In the genomic region with DNA sequence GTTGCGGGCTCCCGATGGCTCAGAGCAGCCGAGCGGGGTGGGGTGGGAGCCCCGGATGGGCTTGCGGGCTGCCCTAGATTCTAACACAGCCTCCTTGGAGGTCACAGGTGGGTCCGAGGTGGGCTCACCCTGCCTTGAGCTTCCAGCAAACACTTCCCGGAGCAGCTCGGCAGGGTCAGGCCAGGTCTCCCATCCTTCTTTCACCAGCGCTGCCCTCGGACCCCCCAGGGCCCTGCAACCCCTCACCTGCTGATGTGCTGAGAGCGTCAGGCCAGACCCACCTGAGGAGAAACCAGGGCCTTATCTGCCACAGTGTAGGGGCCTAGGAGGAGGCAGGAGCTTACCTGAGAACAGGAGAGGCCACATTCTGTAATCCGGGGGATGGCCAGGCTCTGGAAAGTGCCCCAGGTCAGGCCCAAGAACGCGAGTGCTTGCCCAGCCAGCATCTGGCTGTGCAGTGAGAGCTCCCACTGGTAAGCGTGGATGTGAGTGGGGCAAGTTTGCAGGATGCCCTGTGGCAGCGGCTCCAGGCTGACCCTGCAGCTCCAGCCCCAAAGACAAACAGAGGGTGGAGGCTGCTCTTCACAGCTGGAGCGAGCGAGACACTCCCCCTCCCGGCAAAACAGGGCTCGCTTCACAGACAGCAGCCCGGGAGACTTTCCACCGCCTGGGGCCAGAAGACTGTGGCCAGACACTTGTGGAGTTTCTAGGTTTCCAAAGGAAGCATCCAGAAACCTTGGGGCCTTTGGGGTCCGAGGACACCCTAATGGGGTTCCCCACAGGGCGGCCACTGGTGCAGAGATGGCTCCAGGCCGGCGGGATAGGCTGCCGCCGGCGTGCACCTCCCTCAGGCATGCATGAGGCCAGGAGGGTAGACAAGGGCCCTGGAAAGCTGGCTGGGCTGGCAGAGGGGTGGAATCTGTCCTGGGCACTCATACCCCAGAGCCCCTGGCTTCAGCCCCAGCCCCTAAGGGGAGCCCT, we compare ENCODE assay signal across 9 cellular contexts. TPM values are rescaled to one million over a fixed set of nuclear protein-coding genes. Genes with fewer than 3 reads are reported as not detected.
A peak's percentile ranks its signal among the peaks of the same experiment; 100 is the strongest.
DNase-seq lines count a peak whose midpoint lies in the region; ATAC-seq and TF ChIP-seq lines count a peak whose summit lies in the region.
"Had no signal": no experiment of that assay in that cellular context is flagged by ENCODE, and none has a peak within 500 bp of the region (broad histone marks: within the 10 kb centered on the region; RNA-seq: fewer than 3 reads in every experiment).

Gene IL17REL (minus strand): TSS at position 565 of the 981 bp plus-strand sequence. CDS start 119 bp downstream, at position 446.

- H3K4ac ChIP-seq in mesenchymal stem cell (ENCODE audit: low read depth in 1 of 2, low read length in 2 of 2): no peak within 1 kb of the TSS

- no peak within 1 kb of the TSS for H4K91ac ChIP-seq in mesenchymal stem cell (ENCODE audit: low read length)

- H2BK5ac ChIP-seq in mesenchymal stem cell (ENCODE audit: low read depth, low read length, poor library complexity, severe bottlenecking): no peak within 1 kb of the TSS

- H2BK120ac ChIP-seq in mesenchymal stem cell (ENCODE audit: low read depth, low read length): no peak within 1 kb of the TSS

- peak within 1 kb of the TSS; percentile 46 for H3K4me3 Mint-ChIP-seq in activated naive CD8-positive, alpha-beta T cell treated with anti-CD3 and anti-CD28 coated beads, Interleukin-2, amount 50 U/mL, for 24 hours

- H3K9ac ChIP-seq in mesenchymal stem cell (ENCODE audit: low read length): no peak within 1 kb of the TSS

- H3K79me1 ChIP-seq in mesenchymal stem cell (replicated peaks; ENCODE audit: low read length, poor library complexity, severe bottlenecking): no peaks in the 10 kb centered on the region

- no peaks in the 10 kb centered on the region for H3K9me3 Mint-ChIP-seq in activated naive CD8-positive, alpha-beta T cell treated with anti-CD3 and anti-CD28 coated beads, Interleukin-2, amount 50 U/mL, for 24 hours

- peaks cover 18% of the 10 kb centered on the region for H3K4me1 Mint-ChIP-seq in activated naive CD8-positive, alpha-beta T cell treated with anti-CD3 and anti-CD28 coated beads, Interleukin-2, amount 50 U/mL, for 24 hours

- H2AK5ac ChIP-seq in mesenchymal stem cell (ENCODE audit: low read length, severe bottlenecking): no peak within 1 kb of the TSS

- H3K36me3 ChIP-seq in mesenchymal stem cell (ENCODE audit: control insufficient read depth in 1 of 2, insufficient read depth in 2 of 2, low read depth in 1 of 2, low read length in 2 of 2) (no peaks in the 10 kb centered on the region), lower lobe of right lung (no peaks in the 10 kb centered on the region)

- H3K27ac Mint-ChIP-seq in activated naive CD8-positive, alpha-beta T cell treated with anti-CD3 and anti-CD28 coated beads, Interleukin-2, amount 50 U/mL, for 24 hours: peak within 1 kb of the TSS; percentile 73

- DNase-seq in AG08395 (ENCODE audit: low spot score) (peak; percentile 54), DMS53 treated with DMSO at 0.1 percent for 48 hours (lab: John Stamatoyannopoulos, UW; ENCODE audit: unreplicated experiment) (peak; percentile 5), mesenchymal stem cell (peak; percentile 27), lower lobe of right lung (no peak), kidney tubule cell (ENCODE audit: low spot score) (no peak), NCI-H345 (lab: John Stamatoyannopoulos, UW) (no peak)
- DNase-seq in activated naive CD8-positive, alpha-beta T cell treated with anti-CD3 and anti-CD28 coated beads, Interleukin-2, amount 50 U/mL, for 24 hours: no peak
- DNase-seq: small intestine had no signal

- H3K27me3 ChIP-seq in mesenchymal stem cell (ENCODE audit: control insufficient read depth in 1 of 2, insufficient read depth in 1 of 2, low read length in 2 of 2) (peaks cover 72 to 81% of the 10 kb centered on the region in 2 experiments), lower lobe of right lung (ENCODE audit: low read depth) (peaks cover 81% of the 10 kb centered on the region)

- peaks cover 6% of the 10 kb centered on the region for H3K27me3 Mint-ChIP-seq in activated naive CD8-positive, alpha-beta T cell treated with anti-CD3 and anti-CD28 coated beads, Interleukin-2, amount 50 U/mL, for 24 hours

- H3K4me1 ChIP-seq in mesenchymal stem cell (ENCODE audit: control insufficient read depth, insufficient read depth, low read depth, low read length) (peaks cover 9% of the 10 kb centered on the region), lower lobe of right lung (peaks cover 11% of the 10 kb centered on the region)

- no peaks in the 10 kb centered on the region for H3K36me3 Mint-ChIP-seq in activated naive CD8-positive, alpha-beta T cell treated with anti-CD3 and anti-CD28 coated beads, Interleukin-2, amount 50 U/mL, for 24 hours (ENCODE audit: low read depth)

- TF ChIP-seq CTCF in lower lobe of right lung (IDR thresholded peaks at IDR 0.05): no peak

- no peak within 1 kb of the TSS for H3K18ac ChIP-seq in mesenchymal stem cell (ENCODE audit: low read depth in 1 of 2, low read length in 2 of 2)

- WGBS in mesenchymal stem cell: 60% methylated on average over 29 of the region's 30 CpGs

- no peaks in the 10 kb centered on the region for H3K9me3 ChIP-seq in mesenchymal stem cell (ENCODE audit: control insufficient read depth, low read length)
- H3K9me3 ChIP-seq in lower lobe of right lung: no peaks in the 10 kb centered on the region

- H3K4me3 ChIP-seq in mesenchymal stem cell (ENCODE audit: insufficient read depth in 1 of 2, low read depth in 1 of 2, low read length in 2 of 2): no peak within 1 kb of the TSS
- H3K4me3 ChIP-seq in lower lobe of right lung: no peak within 1 kb of the TSS

- H4K8ac ChIP-seq in mesenchymal stem cell (ENCODE audit: low read length): no peak within 1 kb of the TSS

- intact Hi-C loops in lower lobe of right lung (cut with DNase I): no loop called here

- no peak within 1 kb of the TSS for H3K4me2 ChIP-seq in mesenchymal stem cell (ENCODE audit: low read length, poor library complexity, severe bottlenecking)

- H3K27ac ChIP-seq in mesenchymal stem cell (ENCODE audit: low read length, poor library complexity, severe bottlenecking) (no peak within 1 kb of the TSS), lower lobe of right lung (no peak within 1 kb of the TSS)

- ATAC-seq in activated naive CD8-positive, alpha-beta T cell treated with anti-CD3 and anti-CD28 coated beads, Interleukin-2, amount 50 U/mL, for 24 hours: no peak
- ATAC-seq in lower lobe of right lung (no peak), GM21737 (IDR thresholded peaks at IDR 0.05; ENCODE audit: unreplicated experiment) (no peak)

- no peak within 1 kb of the TSS for H2BK15ac ChIP-seq in mesenchymal stem cell (ENCODE audit: low read depth, poor library complexity, severe bottlenecking)

- no peak within 1 kb of the TSS for H2AFZ ChIP-seq in mesenchymal stem cell (ENCODE audit: low read depth, low read length)

- H2BK12ac ChIP-seq in mesenchymal stem cell (ENCODE audit: low read length in 2 of 2): no peak within 1 kb of the TSS

- H3K23ac ChIP-seq in mesenchymal stem cell (ENCODE audit: low read length in 2 of 2): no peak within 1 kb of the TSS

- no peak within 1 kb of the TSS for H3K14ac ChIP-seq in mesenchymal stem cell (ENCODE audit: low read length in 2 of 2)

RNA-seq across cellular contexts. Expression of gene IL17REL, which starts in this region (rescaled TPM):
- 0.06 TPM for polyA plus RNA-seq in mesenchymal stem cell (2013, experiment 1 of 2)
- 0.08 TPM for polyA plus RNA-seq in mesenchymal stem cell (2013, experiment 2 of 2)
- total RNA-seq in lower lobe of right lung: 0.09 TPM

Comparison
In these comparisons a context has a peak if more than half of its experiments do, and no peak if none do; other contexts are left out.
1. DNase-seq: peak in AG08395 (single experiment), DMS53 treated with DMSO at 0.1 percent for 48 hours (single experiment) and mesenchymal stem cell (single experiment); none in activated naive CD8-positive, alpha-beta T cell treated with anti-CD3 and anti-CD28 coated beads, Interleukin-2, amount 50 U/mL, for 24 hours (single experiment), lower lobe of right lung (single experiment), kidney tubule cell (single experiment) and NCI-H345 (single experiment).